In genomic region chr3:66354001-66354400, GRCh38 we compare ENCODE assay signal across 23 cellular contexts.
"Had no signal": no experiment of that assay in that cellular context is flagged by ENCODE, and none has a peak within 500 bp of the region (broad histone marks: within the 10 kb centered on the region; RNA-seq: fewer than 3 reads in every experiment).

No MANE protein-coding gene starts in this region.

- H3K36me3 Mint-ChIP-seq: activated CD8-positive, alpha-beta memory T cell treated with anti-CD3 and anti-CD28 coated beads, Interleukin-2, amount 10 ng/mL, durations not matched to agents 7 days and 5 days; WTC11 had no signal

- H3K4me1 ChIP-seq: breast epithelium, esophagus squamous epithelium, lower lobe of right lung, prostate gland, transverse colon, uterus had no signal

- H3K36me3 ChIP-seq: breast epithelium, esophagus squamous epithelium, lower lobe of right lung, prostate gland, transverse colon, uterus had no signal

- H3K27ac ChIP-seq: breast epithelium, esophagus squamous epithelium, lower lobe of right lung, prostate gland, skin epidermis, transverse colon had no signal

- H3K27ac Mint-ChIP-seq: activated CD4-positive, alpha-beta memory T cell treated with anti-CD3 and anti-CD28 coated beads for 36 hours; activated CD4-positive, alpha-beta T cell treated with anti-CD3 and anti-CD28 coated beads for 36 hours; activated CD8-positive, alpha-beta memory T cell treated with anti-CD3 and anti-CD28 coated beads, Interleukin-2, amount 10 ng/mL, durations not matched to agents 7 days and 5 days; activated naive CD4-positive, alpha-beta T cell treated with anti-CD3 and anti-CD28 coated beads for 36 hours; activated T-helper 2 cell treated with anti-CD3 and anti-CD28 coated beads, Interferon-gamma antibody, Interleukin-2, Interleukin-4, amounts not matched to agents 10 μg/mL and 5 μg/mL and 100 μg/mL, durations not matched to agents 14 hours and 24 hours and 36 hours; stimulated activated naive CD8-positive, alpha-beta T cell treated with anti-CD3 and anti-CD28 coated beads, Interleukin-15, Interleukin-2, amounts not matched to agents 100 ng/mL and 50 ng/mL, for 24 hours had no signal

- H3K4me3 Mint-ChIP-seq: activated CD4-positive, alpha-beta memory T cell treated with anti-CD3 and anti-CD28 coated beads for 36 hours; activated CD4-positive, alpha-beta T cell treated with anti-CD3 and anti-CD28 coated beads for 36 hours; activated CD8-positive, alpha-beta memory T cell treated with anti-CD3 and anti-CD28 coated beads, Interleukin-2, amount 10 ng/mL, durations not matched to agents 7 days and 5 days; activated naive CD4-positive, alpha-beta T cell treated with anti-CD3 and anti-CD28 coated beads for 36 hours; activated naive CD8-positive, alpha-beta T cell treated with anti-CD3 and anti-CD28 coated beads, Interleukin-2, amount 50 U/mL, for 24 hours; neural crest cell; stimulated activated naive CD8-positive, alpha-beta T cell treated with anti-CD3 and anti-CD28 coated beads, Interleukin-15, Interleukin-2, amounts not matched to agents 100 ng/mL and 50 ng/mL, for 24 hours; T-cell; WTC11 had no signal

- H3K9me3 ChIP-seq: breast epithelium, esophagus squamous epithelium, lower lobe of right lung, prostate gland, transverse colon, uterus had no signal

- H3K27me3 Mint-ChIP-seq: activated CD4-positive, alpha-beta memory T cell treated with anti-CD3 and anti-CD28 coated beads for 36 hours; activated CD4-positive, alpha-beta T cell treated with anti-CD3 and anti-CD28 coated beads for 36 hours; activated CD8-positive, alpha-beta memory T cell treated with anti-CD3 and anti-CD28 coated beads, Interleukin-2, amount 10 ng/mL, durations not matched to agents 7 days and 5 days; activated naive CD8-positive, alpha-beta T cell treated with anti-CD3 and anti-CD28 coated beads, Interleukin-2, amount 50 U/mL, for 24 hours; stimulated activated naive CD8-positive, alpha-beta T cell treated with anti-CD3 and anti-CD28 coated beads, Interleukin-15, Interleukin-2, amounts not matched to agents 100 ng/mL and 50 ng/mL, for 24 hours; T-cell had no signal

- H3K4me3 ChIP-seq: breast epithelium, esophagus squamous epithelium, lower lobe of right lung, prostate gland, skin epidermis, transverse colon, uterus had no signal

- ATAC-seq: activated CD4-positive, alpha-beta T cell treated with anti-CD3 and anti-CD28 coated beads for 36 hours; activated CD8-positive, alpha-beta memory T cell treated with anti-CD3 and anti-CD28 coated beads, Interleukin-2, amount 10 ng/mL, durations not matched to agents 7 days and 5 days; activated naive CD8-positive, alpha-beta T cell treated with anti-CD3 and anti-CD28 coated beads, Interleukin-2, amount 50 U/mL, for 24 hours; lower lobe of right lung; WTC11 had no signal

- DNase-seq: activated CD4-positive, alpha-beta memory T cell treated with anti-CD3 and anti-CD28 coated beads for 36 hours; activated CD4-positive, alpha-beta T cell treated with anti-CD3 and anti-CD28 coated beads for 36 hours; activated CD8-positive, alpha-beta memory T cell treated with anti-CD3 and anti-CD28 coated beads, Interleukin-2, amount 10 ng/mL, durations not matched to agents 7 days and 5 days; activated naive CD4-positive, alpha-beta T cell treated with anti-CD3 and anti-CD28 coated beads for 36 hours; activated naive CD8-positive, alpha-beta T cell treated with anti-CD3 and anti-CD28 coated beads, Interleukin-2, amount 50 U/mL, for 24 hours; activated T-cell treated with anti-CD3 and anti-CD28 coated beads, Interleukin-2, amount 50 U/mL, for 1 hour; aorta; cerebellar nuclear complex; effector CD8-positive, alpha-beta T cell; esophagus squamous epithelium; left cardiac atrium; lower lobe of right lung; right cardiac atrium; T-cell; transverse colon; uterus had no signal

- H3K9me3 Mint-ChIP-seq: activated CD4-positive, alpha-beta memory T cell treated with anti-CD3 and anti-CD28 coated beads for 36 hours; activated naive CD4-positive, alpha-beta T cell treated with anti-CD3 and anti-CD28 coated beads for 36 hours; activated naive CD8-positive, alpha-beta T cell treated with anti-CD3 and anti-CD28 coated beads, Interleukin-2, amount 50 U/mL, for 24 hours; activated T-helper 2 cell treated with anti-CD3 and anti-CD28 coated beads, Interferon-gamma antibody, Interleukin-2, Interleukin-4, amounts not matched to agents 10 μg/mL and 5 μg/mL and 100 μg/mL, durations not matched to agents 14 hours and 24 hours and 36 hours; neural crest cell; stimulated activated naive CD8-positive, alpha-beta T cell treated with anti-CD3 and anti-CD28 coated beads, Interleukin-15, Interleukin-2, amounts not matched to agents 100 ng/mL and 50 ng/mL, for 24 hours; T-cell; WTC11 had no signal

- H3K27me3 ChIP-seq: breast epithelium, esophagus squamous epithelium, transverse colon, uterus had no signal
